8 cellular contexts compared by ENCODE assay signal in genomic region chr12:22544038-22544979, GRCh38. TPM values are rescaled to one million over a fixed set of nuclear protein-coding genes. Genes with fewer than 3 reads are reported as not detected.
DNase-seq lines count a peak whose midpoint lies in the region; ATAC-seq, FAIRE-seq and TF ChIP-seq lines count a peak whose summit lies in the region.

Gene C2CD5, minus strand, starts transcription at chr12:22544542. Its CDS starts 392 bp downstream, at chr12:22544150.

- ATAC-seq in GM18868 (IDR thresholded peaks at IDR 0.05; ENCODE audit: unreplicated experiment) (peak; percentile 85), HG03108 (IDR thresholded peaks at IDR 0.05; ENCODE audit: unreplicated experiment) (peak; percentile 69)

- H3K27me3 ChIP-seq in AG04450 (ENCODE audit: control insufficient read depth, insufficient read depth, low read length) (no peaks in the 10 kb centered on the region), bronchial epithelial cell (ENCODE audit: control insufficient read depth, insufficient read depth, low read length) (no peaks in the 10 kb centered on the region)

- H3K27ac ChIP-seq in AG04450 (ENCODE audit: low read depth, low read length) = peak within 1 kb of the TSS; percentile 81

- no peaks in the 10 kb centered on the region; the same call in 1 of the 2 replicates for H3K9me3 ChIP-seq in AG04450 (ENCODE audit: control insufficient read depth, insufficient read depth, low read length)

- CTCF ChIA-PET in AG04450 (lab: Charles Lee) = interaction anchor here (0.9 to 2.6 kb wide), 10 partner anchors 13 to 462 kb away, joined by 3 to 13 read pairs (median 4); partner anchors contain the start of gene ETNK1

- POLR2A ChIA-PET in AG04450 (lab: Yijun Ruan, JAX) = interaction anchor here (0.6 to 1.9 kb wide), 12 partner anchors 15 to 887 kb away, joined by 3 to 23 read pairs (median 4); partner anchors contain the start of gene ETNK1

- peak; percentile 94 for DNase-seq in AG04450 (ENCODE audit: low read depth, low spot score)
- peak; percentile 97 for DNase-seq in NCI-H2171 treated with DMSO at 0.1 percent for 48 hours (lab: John Stamatoyannopoulos, UW)
- peak; percentile 88 for DNase-seq in bronchial epithelial cell (ENCODE audit: low read depth)
- DNase-seq in iPS-NIHi7 (ENCODE audit: extremely low spot score) = peak; percentile 96
- DNase-seq in smooth muscle cell of the brain vasculature (ENCODE audit: low read depth, low spot score) = peak; percentile 97

- FAIRE-seq in bronchial epithelial cell (lab: Jason Lieb, UNC) = no peak

- H3K36me3 ChIP-seq in bronchial epithelial cell (ENCODE audit: control insufficient read depth, insufficient read depth, low read length) = no peaks in the 10 kb centered on the region

- peak within 1 kb of the TSS; percentile 94 for H3K4me3 ChIP-seq in AG04450 (ENCODE audit: low read depth, low read length)
- H3K4me3 ChIP-seq in WI38 (ENCODE audit: low read depth, low read length) = peak within 1 kb of the TSS; percentile 89
- peak within 1 kb of the TSS; percentile 71 for H3K4me3 ChIP-seq in bronchial epithelial cell (ENCODE audit: low read depth, low read length)

- peak; percentile 42 for TF ChIP-seq CTCF in AG04450 (IDR thresholded peaks at IDR 0.05; ENCODE audit: low read depth, low read length)
- TF ChIP-seq CTCF in WI38 (IDR thresholded peaks at IDR 0.05; ENCODE audit: low read depth, low read length) = 0 out of 2 replicates have a peak, but pooled peaks have one; percentile 5
- TF ChIP-seq CTCF in bronchial epithelial cell (IDR thresholded peaks at IDR 0.05; ENCODE audit: insufficient read depth, low read length, severe bottlenecking) = peak; percentile 51

RNA-seq across cellular contexts. Expression of gene C2CD5, which starts in this region (rescaled TPM):
- 26.4 and 38.3 TPM in 2 replicates for polyA plus RNA-seq in AG04450 (2011; rRNA removed)
- 33.4 and 42.5 TPM in 2 replicates for polyA minus RNA-seq in AG04450 (2011; rRNA and poly(A)+ RNA removed)
- total RNA-seq in bronchial epithelial cell = 6.6 and 9.7 TPM in 2 replicates

Comparison
In these comparisons a context has a peak if more than half of its experiments do, and no peak if none do; other contexts are left out.
1. Peak in every context shown above with its lines: DNase-seq, ATAC-seq, H3K4me3 ChIP-seq and H3K27ac ChIP-seq.